ENCODE assay signal across 8 cellular contexts in genomic region chr1:43992232-43992995, GRCh38. TPM values are rescaled to one million over a fixed set of nuclear protein-coding genes. Genes with fewer than 3 reads are reported as not detected.
DNase-seq lines count a peak whose midpoint lies in the region; ATAC-seq, FAIRE-seq and TF ChIP-seq lines count a peak whose summit lies in the region.

No MANE protein-coding gene starts in this region.

- CTCF ChIA-PET in activated naive CD4-positive, alpha-beta T cell treated with anti-CD3 and anti-CD28 coated beads for 36 hours (lab: Charles Lee), result interaction anchor here (0.7 to 1.7 kb wide), 4 partner anchors 13 to 463 kb away, joined by 3 to 6 read pairs (median 4); no protein-coding TSS in a partner anchor
- CTCF ChIA-PET in HepG2 (lab: Yijun Ruan, JAX; ENCODE audit: low intra/inter-chr PET ratio, low total read pairs), result interaction anchor here (0.7 kb wide), 1 partner anchor 13 kb away, joined by 3 read pairs; no protein-coding TSS in a partner anchor

- H3K4me3 ChIP-seq in ascending aorta, result peak overlapping the region; percentile 71 to 72
- H3K4me3 ChIP-seq in HepG2 (replicated peaks in 1 of 3; ENCODE audit: insufficient read depth in 1 of 3, low read depth in 2 of 3, low read length in 3 of 3), result peak overlapping the region; percentile 52 to 77 (median 75); a peak in 5 of 6 replicates

- peak overlapping the region; percentile 51; the same call in 1 of the 2 replicates for H3K9ac ChIP-seq in HepG2 (ENCODE audit: insufficient read depth, low read depth, low read length)

- H3K27ac Mint-ChIP-seq in activated naive CD4-positive, alpha-beta T cell treated with anti-CD3 and anti-CD28 coated beads for 36 hours, result no peak overlapping the region
- peak overlapping the region in 1 of 2 donors; percentile 12 for H3K27ac Mint-ChIP-seq in activated naive CD4-positive, alpha-beta T cell treated with anti-CD3 and anti-CD28 coated beads, Interleukin-2, amount 50 U/mL, for 72 hours
- peak overlapping the region; percentile 28 for H3K27ac Mint-ChIP-seq in type B pancreatic cell

- peaks cover 5% of the 10 kb centered on the region for H3K4me1 Mint-ChIP-seq in activated naive CD4-positive, alpha-beta T cell treated with anti-CD3 and anti-CD28 coated beads for 36 hours (ENCODE audit: low read depth)
- peaks cover 5% of the 10 kb centered on the region for H3K4me1 Mint-ChIP-seq in type B pancreatic cell (ENCODE audit: unreplicated experiment)

- H3K9me3 ChIP-seq in ascending aorta (no peaks in the 10 kb centered on the region), HepG2 (ENCODE audit: low read length) (no peaks in the 10 kb centered on the region)

- H3K36me3 ChIP-seq in ascending aorta (no peaks in the 10 kb centered on the region), HepG2 (replicated peaks in 1 of 2; ENCODE audit: control insufficient read depth in 1 of 2, insufficient read depth in 2 of 2, low read length in 2 of 2) (no peaks in the 10 kb centered on the region)

- no peaks in the 10 kb centered on the region for H3K27me3 ChIP-seq in ascending aorta
- no peaks in the 10 kb centered on the region for H3K27me3 ChIP-seq in HepG2 (ENCODE audit: control insufficient read depth in 1 of 2, insufficient read depth in 2 of 2, low read length in 2 of 2)

- no peak overlapping the region for H2AFZ ChIP-seq in HepG2 (ENCODE audit: low read length)

- H3K27me3 Mint-ChIP-seq in activated naive CD4-positive, alpha-beta T cell treated with anti-CD3 and anti-CD28 coated beads for 36 hours (ENCODE audit: low read depth), result no peaks in the 10 kb centered on the region
- no peaks in the 10 kb centered on the region for H3K27me3 Mint-ChIP-seq in type B pancreatic cell

- FAIRE-seq in HepG2 (lab: Jason Lieb, UNC), result no peak

- DNase-seq in activated naive CD4-positive, alpha-beta T cell treated with anti-CD3 and anti-CD28 coated beads for 36 hours, result no peak
- DNase-seq in activated naive CD4-positive, alpha-beta T cell treated with anti-CD3 and anti-CD28 coated beads, Interleukin-2, amount 50 U/mL, for 72 hours (ENCODE audit: low spot score in 2 of 2), result no peak
- DNase-seq in ascending aorta (ENCODE audit: low spot score in 2 of 2) (no peak), HepG2 (ENCODE audit: low spot score) (no peak), type B pancreatic cell (ENCODE audit: extremely low spot score, unreplicated experiment) (no peak), nucleus accumbens (lab: John Stamatoyannopoulos, UW) (no peak)
- DNase-seq in effector CD4-positive, alpha-beta T cell, result no peak
- no peak for DNase-seq in activated CD4-positive, alpha-beta T cell treated with anti-CD3 and anti-CD28 coated beads for 4 hours

- intact Hi-C loops in activated naive CD4-positive, alpha-beta T cell treated with anti-CD3 and anti-CD28 coated beads for 36 hours (cut with micrococcal nuclease), result loop anchor here (5.0 kb wide), 2 partner anchors 270 to 340 kb away; partner anchors contain the start of gene KDM4A
- intact Hi-C loops in ascending aorta (cut with DNase I) (loop anchor here (5.0 to 10.0 kb wide), 2 partner anchors 45 to 1658 kb away; partner anchors contain the start of genes FOXJ3 and IPO13), HepG2 (cut with micrococcal nuclease; ENCODE audit: unreplicated experiment) (no loop called here)

- no peaks in the 10 kb centered on the region for H3K79me2 ChIP-seq in HepG2 (ENCODE audit: insufficient read depth, low read length)

- H3K4me3 Mint-ChIP-seq in activated naive CD4-positive, alpha-beta T cell treated with anti-CD3 and anti-CD28 coated beads for 36 hours, result peak overlapping the region; percentile 89
- H3K4me3 Mint-ChIP-seq in type B pancreatic cell, result peak overlapping the region; percentile 91

- BruUV-seq in HepG2 (replicated peaks; lab: Mats Ljungman, UMichigan), result no TSS peak

- no peaks in the 10 kb centered on the region for H3K36me3 Mint-ChIP-seq in activated naive CD4-positive, alpha-beta T cell treated with anti-CD3 and anti-CD28 coated beads for 36 hours (ENCODE audit: low read depth)
- no peaks in the 10 kb centered on the region for H3K36me3 Mint-ChIP-seq in activated naive CD4-positive, alpha-beta T cell treated with anti-CD3 and anti-CD28 coated beads, Interleukin-2, amount 50 U/mL, for 72 hours
- no peaks in the 10 kb centered on the region for H3K36me3 Mint-ChIP-seq in type B pancreatic cell

- TF ChIP-seq RAD21 in HepG2 (CRISPR knock-in tag; IDR thresholded peaks at IDR 0.05), result no peak

- in situ Hi-C loops in HepG2 (cut with HindIII; ENCODE audit: extremely low pct_ligation_motif_present, low pct_unique_long_range_greater_than_20kb), result no loop called here

- no peaks in the 10 kb centered on the region for H4K20me1 ChIP-seq in HepG2 (ENCODE audit: insufficient read depth, low read length)

- POLR2A ChIA-PET in HepG2 (lab: Yijun Ruan, JAX), result interaction anchor here (0.7 to 1.5 kb wide), 10 partner anchors 12 to 229 kb away, joined by 3 to 9 read pairs (median 3); partner anchors contain the start of genes ATP6V0B, DPH2 and SLC6A9

- H3K27ac ChIP-seq in ascending aorta, result peak overlapping the region; percentile 72 to 80
- H3K27ac ChIP-seq in HepG2 (ENCODE audit: extremely low read length, insufficient read depth, low read length), result no peak overlapping the region

- TF ChIP-seq CTCF in ascending aorta (IDR thresholded peaks at IDR 0.05), result no peak
- TF ChIP-seq CTCF in HepG2 (CRISPR knock-in tag; IDR thresholded peaks at IDR 0.05), result no peak
- TF ChIP-seq CTCF in type B pancreatic cell (conservative IDR thresholded peaks at IDR 0.05), result no peak

- TF ChIP-seq EP300 in HepG2 (IDR thresholded peaks at IDR 0.05; ENCODE audit: low read depth in 2 of 2, low read length in 2 of 2), result no peak
- no peak for TF ChIP-seq EP300 in HepG2 (CRISPR knock-in tag; IDR thresholded peaks at IDR 0.05; ENCODE audit: borderline replicate concordance)

- TF ChIP-seq POLR2A in HepG2 (IDR thresholded peaks at IDR 0.05; ENCODE audit: insufficient read depth in 1 of 2, low read depth in 2 of 2, low read length in 2 of 2), result no peak

- ATAC-seq in activated naive CD4-positive, alpha-beta T cell treated with anti-CD3 and anti-CD28 coated beads, Interleukin-2, amount 50 U/mL, for 72 hours, result no peak
- no peak for ATAC-seq in HepG2

- peak overlapping the region; percentile 89 for H3K4me2 ChIP-seq in HepG2 (ENCODE audit: low read depth, low read length)

- H3K4me1 ChIP-seq in ascending aorta (peaks cover 10 to 22% of the 10 kb centered on the region in 2 donors), HepG2 (ENCODE audit: insufficient read depth, low read length) (peaks cover 62% of the 10 kb centered on the region)

- WGBS in HepG2 (ENCODE audit: low lambda C conversion rate), result 53% methylated on average over 11 of the region's 11 CpGs

- no peaks in the 10 kb centered on the region for H3K9me3 Mint-ChIP-seq in activated naive CD4-positive, alpha-beta T cell treated with anti-CD3 and anti-CD28 coated beads for 36 hours
- H3K9me3 Mint-ChIP-seq in activated naive CD4-positive, alpha-beta T cell treated with anti-CD3 and anti-CD28 coated beads, Interleukin-2, amount 50 U/mL, for 72 hours, result no peaks in the 10 kb centered on the region
- H3K9me3 Mint-ChIP-seq in type B pancreatic cell, result no peaks in the 10 kb centered on the region

RNA-seq across cellular contexts. Expression of gene CCDC24, which starts 1.0 kb away (rescaled TPM):
- total RNA-seq in activated naive CD4-positive, alpha-beta T cell treated with anti-CD3 and anti-CD28 coated beads for 36 hours, result 1 to 10 TPM in 1 of 2 experiments, under 1 TPM in 1; 0.91 to 1.6 TPM
- total RNA-seq in activated naive CD4-positive, alpha-beta T cell treated with anti-CD3 and anti-CD28 coated beads, Interleukin-2, amount 50 U/mL, for 72 hours, result 1 to 10 TPM; 1.4 to 1.8 TPM
- total RNA-seq in ascending aorta, result 4.8 TPM
- 2.2 and 2.9 TPM in 2 replicates for total RNA-seq in HepG2 (2016; rRNA removed; fragmentation: Illumina TruSeq; extraction: Trizol)
- total RNA-seq in HepG2 (2016; cell fraction: cytosol; rRNA removed; fragmentation: Illumina TruSeq; extraction: Trizol; ENCODE audit: low read depth), result 0.79 and 2.4 TPM in 2 replicates
- total RNA-seq in HepG2 (2016; cell fraction: insoluble cytoplasmic fraction; rRNA removed; fragmentation: Illumina TruSeq; extraction: Trizol), result 0.95 and 2.5 TPM in 2 replicates
- total RNA-seq in HepG2 (2016; cell fraction: membrane; rRNA removed; fragmentation: Illumina TruSeq; extraction: Trizol), result 1.8 and 2.6 TPM in 2 replicates
- total RNA-seq in HepG2 (2016; cell fraction: nucleus; rRNA removed; fragmentation: Illumina TruSeq; extraction: Trizol), result 2.8 and 3.1 TPM in 2 replicates
- polyA plus RNA-seq in HepG2 (2011; rRNA removed), result 1.4 and 1.8 TPM in 2 replicates
- polyA plus RNA-seq in HepG2 (2011; cell fraction: cytosol; rRNA removed), result 0.59 and 0.82 TPM in 2 replicates
- 8.4 and 10.6 TPM in 2 replicates for polyA plus RNA-seq in HepG2 (2011; cell fraction: nucleus; rRNA removed)
- 2.3 and 3.3 TPM in 2 replicates for polyA plus RNA-seq in HepG2 (2012)
- polyA plus RNA-seq in HepG2 (2016; cell fraction: cytosol; fragmentation: Illumina TruSeq; extraction: Trizol; ENCODE audit: low read depth), result 1.3 and 1.8 TPM in 2 replicates
- polyA plus RNA-seq in HepG2 (2016; cell fraction: insoluble cytoplasmic fraction; fragmentation: Illumina TruSeq; extraction: Trizol; ENCODE audit: low read depth), result 2.1 and 2.4 TPM in 2 replicates
- polyA plus RNA-seq in HepG2 (2016; cell fraction: membrane; fragmentation: Illumina TruSeq; extraction: Trizol; ENCODE audit: low read depth), result 1.7 and 2.2 TPM in 2 replicates
- 4.7 and 6.9 TPM in 2 replicates for polyA plus RNA-seq in HepG2 (2016; cell fraction: nucleus; fragmentation: Illumina TruSeq; extraction: Trizol; ENCODE audit: insufficient read depth, low read depth)
- 1.1 and 1.6 TPM in 2 replicates for polyA minus RNA-seq in HepG2 (2011; rRNA and poly(A)+ RNA removed; ENCODE audit: low replicate concordance)
- polyA minus RNA-seq in HepG2 (2011; cell fraction: cytosol; rRNA and poly(A)+ RNA removed), result not detected in 2 replicates
- polyA minus RNA-seq in HepG2 (2011; cell fraction: nucleus; rRNA and poly(A)+ RNA removed), result 1.2 and 1.9 TPM in 2 replicates
- 14.9 and 15.6 TPM in 2 replicates for total RNA-seq in type B pancreatic cell (ENCODE audit: low replicate concordance)

RNA-seq across cellular contexts. Expression of gene B4GALT2, which starts 13.4 kb away (rescaled TPM):
- 10 to 100 TPM; 18.7 to 19.2 TPM for total RNA-seq in activated naive CD4-positive, alpha-beta T cell treated with anti-CD3 and anti-CD28 coated beads for 36 hours
- 10 to 100 TPM; 11.3 to 24.8 TPM for total RNA-seq in activated naive CD4-positive, alpha-beta T cell treated with anti-CD3 and anti-CD28 coated beads, Interleukin-2, amount 50 U/mL, for 72 hours
- total RNA-seq in ascending aorta (93.2 TPM), HepG2 (2016; rRNA removed; fragmentation: Illumina TruSeq; extraction: Trizol) (56.5 and 78.0 TPM in 2 replicates), type B pancreatic cell (ENCODE audit: low replicate concordance) (44.3 and 54.8 TPM in 2 replicates)
- total RNA-seq in HepG2 (2016; cell fraction: cytosol; rRNA removed; fragmentation: Illumina TruSeq; extraction: Trizol; ENCODE audit: low read depth), result 81.0 and 86.5 TPM in 2 replicates
- 57.1 and 86.7 TPM in 2 replicates for total RNA-seq in HepG2 (2016; cell fraction: insoluble cytoplasmic fraction; rRNA removed; fragmentation: Illumina TruSeq; extraction: Trizol)
- total RNA-seq in HepG2 (2016; cell fraction: membrane; rRNA removed; fragmentation: Illumina TruSeq; extraction: Trizol), result 144 and 151 TPM in 2 replicates
- total RNA-seq in HepG2 (2016; cell fraction: nucleus; rRNA removed; fragmentation: Illumina TruSeq; extraction: Trizol), result 42.0 and 49.7 TPM in 2 replicates
- polyA plus RNA-seq in HepG2 (2011; rRNA removed), result 41.9 and 57.0 TPM in 2 replicates
- 39.2 and 66.4 TPM in 2 replicates for polyA plus RNA-seq in HepG2 (2011; cell fraction: cytosol; rRNA removed)
- polyA plus RNA-seq in HepG2 (2011; cell fraction: nucleus; rRNA removed), result 53.0 and 54.3 TPM in 2 replicates
- 40.1 and 41.5 TPM in 2 replicates for polyA plus RNA-seq in HepG2 (2012)
- 96.5 and 101 TPM in 2 replicates for polyA plus RNA-seq in HepG2 (2016; cell fraction: cytosol; fragmentation: Illumina TruSeq; extraction: Trizol; ENCODE audit: low read depth)
- 67.6 and 73.0 TPM in 2 replicates for polyA plus RNA-seq in HepG2 (2016; cell fraction: insoluble cytoplasmic fraction; fragmentation: Illumina TruSeq; extraction: Trizol; ENCODE audit: low read depth)
- polyA plus RNA-seq in HepG2 (2016; cell fraction: membrane; fragmentation: Illumina TruSeq; extraction: Trizol; ENCODE audit: low read depth), result 132 and 145 TPM in 2 replicates
- polyA plus RNA-seq in HepG2 (2016; cell fraction: nucleus; fragmentation: Illumina TruSeq; extraction: Trizol; ENCODE audit: insufficient read depth, low read depth), result 86.0 and 90.4 TPM in 2 replicates
- 52.0 and 94.8 TPM in 2 replicates for polyA minus RNA-seq in HepG2 (2011; rRNA and poly(A)+ RNA removed; ENCODE audit: low replicate concordance)
- 24.3 and 27.3 TPM in 2 replicates for polyA minus RNA-seq in HepG2 (2011; cell fraction: cytosol; rRNA and poly(A)+ RNA removed)
- 13.7 and 15.8 TPM in 2 replicates for polyA minus RNA-seq in HepG2 (2011; cell fraction: nucleus; rRNA and poly(A)+ RNA removed)

RNA-seq across cellular contexts. Expression of gene ATP6V0B, which starts 17.7 kb away (rescaled TPM):
- total RNA-seq in activated naive CD4-positive, alpha-beta T cell treated with anti-CD3 and anti-CD28 coated beads for 36 hours, result 10 to 100 TPM; 44.2 to 52.6 TPM
- total RNA-seq in activated naive CD4-positive, alpha-beta T cell treated with anti-CD3 and anti-CD28 coated beads, Interleukin-2, amount 50 U/mL, for 72 hours, result 10 to 100 TPM; 86.5 to 89.1 TPM
- total RNA-seq in ascending aorta, result 115 TPM
- total RNA-seq in HepG2 (2016; rRNA removed; fragmentation: Illumina TruSeq; extraction: Trizol), result 76.4 and 161 TPM in 2 replicates
- 117 and 155 TPM in 2 replicates for total RNA-seq in HepG2 (2016; cell fraction: cytosol; rRNA removed; fragmentation: Illumina TruSeq; extraction: Trizol; ENCODE audit: low read depth)
- 83.5 and 169 TPM in 2 replicates for total RNA-seq in HepG2 (2016; cell fraction: insoluble cytoplasmic fraction; rRNA removed; fragmentation: Illumina TruSeq; extraction: Trizol)
- total RNA-seq in HepG2 (2016; cell fraction: membrane; rRNA removed; fragmentation: Illumina TruSeq; extraction: Trizol), result 125 and 145 TPM in 2 replicates
- total RNA-seq in HepG2 (2016; cell fraction: nucleus; rRNA removed; fragmentation: Illumina TruSeq; extraction: Trizol), result 134 and 145 TPM in 2 replicates
- polyA plus RNA-seq in HepG2 (2011; rRNA removed), result 157 and 169 TPM in 2 replicates
- polyA plus RNA-seq in HepG2 (2011; cell fraction: cytosol; rRNA removed), result 171 and 212 TPM in 2 replicates
- 191 and 208 TPM in 2 replicates for polyA plus RNA-seq in HepG2 (2011; cell fraction: nucleus; rRNA removed)
- polyA plus RNA-seq in HepG2 (2012), result 45.1 and 96.9 TPM in 2 replicates
- 104 and 146 TPM in 2 replicates for polyA plus RNA-seq in HepG2 (2016; cell fraction: cytosol; fragmentation: Illumina TruSeq; extraction: Trizol; ENCODE audit: low read depth)
- 64.0 and 66.5 TPM in 2 replicates for polyA plus RNA-seq in HepG2 (2016; cell fraction: insoluble cytoplasmic fraction; fragmentation: Illumina TruSeq; extraction: Trizol; ENCODE audit: low read depth)
- polyA plus RNA-seq in HepG2 (2016; cell fraction: membrane; fragmentation: Illumina TruSeq; extraction: Trizol; ENCODE audit: low read depth), result 95.1 and 113 TPM in 2 replicates
- polyA plus RNA-seq in HepG2 (2016; cell fraction: nucleus; fragmentation: Illumina TruSeq; extraction: Trizol; ENCODE audit: insufficient read depth, low read depth), result 218 and 233 TPM in 2 replicates
- polyA minus RNA-seq in HepG2 (2011; rRNA and poly(A)+ RNA removed; ENCODE audit: low replicate concordance), result 161 and 288 TPM in 2 replicates
- 33.1 and 37.3 TPM in 2 replicates for polyA minus RNA-seq in HepG2 (2011; cell fraction: cytosol; rRNA and poly(A)+ RNA removed)
- 51.0 and 60.8 TPM in 2 replicates for polyA minus RNA-seq in HepG2 (2011; cell fraction: nucleus; rRNA and poly(A)+ RNA removed)
- 115 and 135 TPM in 2 replicates for total RNA-seq in type B pancreatic cell (ENCODE audit: low replicate concordance)

RNA-seq across cellular contexts. Expression of gene DPH2, which starts 22.6 kb away (rescaled TPM):
- 10 to 100 TPM; 22.2 to 27.7 TPM for total RNA-seq in activated naive CD4-positive, alpha-beta T cell treated with anti-CD3 and anti-CD28 coated beads for 36 hours
- 10 to 100 TPM; 30.8 to 31.1 TPM for total RNA-seq in activated naive CD4-positive, alpha-beta T cell treated with anti-CD3 and anti-CD28 coated beads, Interleukin-2, amount 50 U/mL, for 72 hours
- total RNA-seq in ascending aorta (69.3 TPM), HepG2 (2016; rRNA removed; fragmentation: Illumina TruSeq; extraction: Trizol) (38.3 and 40.5 TPM in 2 replicates), type B pancreatic cell (ENCODE audit: low replicate concordance) (25.7 and 30.2 TPM in 2 replicates)
- 15.2 TPM in 2 replicates for total RNA-seq in HepG2 (2016; cell fraction: cytosol; rRNA removed; fragmentation: Illumina TruSeq; extraction: Trizol; ENCODE audit: low read depth)
- total RNA-seq in HepG2 (2016; cell fraction: insoluble cytoplasmic fraction; rRNA removed; fragmentation: Illumina TruSeq; extraction: Trizol), result 33.0 and 37.1 TPM in 2 replicates
- 43.0 and 46.2 TPM in 2 replicates for total RNA-seq in HepG2 (2016; cell fraction: membrane; rRNA removed; fragmentation: Illumina TruSeq; extraction: Trizol)
- total RNA-seq in HepG2 (2016; cell fraction: nucleus; rRNA removed; fragmentation: Illumina TruSeq; extraction: Trizol), result 21.9 and 28.3 TPM in 2 replicates
- 32.2 and 39.3 TPM in 2 replicates for polyA plus RNA-seq in HepG2 (2011; rRNA removed)
- 29.8 and 30.1 TPM in 2 replicates for polyA plus RNA-seq in HepG2 (2011; cell fraction: cytosol; rRNA removed)
- 143 and 148 TPM in 2 replicates for polyA plus RNA-seq in HepG2 (2011; cell fraction: nucleus; rRNA removed)
- polyA plus RNA-seq in HepG2 (2012), result 16.3 and 20.7 TPM in 2 replicates
- polyA plus RNA-seq in HepG2 (2016; cell fraction: cytosol; fragmentation: Illumina TruSeq; extraction: Trizol; ENCODE audit: low read depth), result 16.6 and 18.7 TPM in 2 replicates
- 33.1 and 38.5 TPM in 2 replicates for polyA plus RNA-seq in HepG2 (2016; cell fraction: insoluble cytoplasmic fraction; fragmentation: Illumina TruSeq; extraction: Trizol; ENCODE audit: low read depth)
- polyA plus RNA-seq in HepG2 (2016; cell fraction: membrane; fragmentation: Illumina TruSeq; extraction: Trizol; ENCODE audit: low read depth), result 41.7 and 43.1 TPM in 2 replicates
- 50.3 and 52.5 TPM in 2 replicates for polyA plus RNA-seq in HepG2 (2016; cell fraction: nucleus; fragmentation: Illumina TruSeq; extraction: Trizol; ENCODE audit: insufficient read depth, low read depth)
- 71.2 and 144 TPM in 2 replicates for polyA minus RNA-seq in HepG2 (2011; rRNA and poly(A)+ RNA removed; ENCODE audit: low replicate concordance)
- 10.3 and 13.5 TPM in 2 replicates for polyA minus RNA-seq in HepG2 (2011; cell fraction: cytosol; rRNA and poly(A)+ RNA removed)
- polyA minus RNA-seq in HepG2 (2011; cell fraction: nucleus; rRNA and poly(A)+ RNA removed), result 36.7 and 43.0 TPM in 2 replicates

RNA-seq across cellular contexts. Expression of gene SLC6A9, which starts 38.8 kb away (rescaled TPM):
- 10 to 100 TPM; 10.2 to 11.1 TPM for total RNA-seq in activated naive CD4-positive, alpha-beta T cell treated with anti-CD3 and anti-CD28 coated beads for 36 hours
- total RNA-seq in activated naive CD4-positive, alpha-beta T cell treated with anti-CD3 and anti-CD28 coated beads, Interleukin-2, amount 50 U/mL, for 72 hours, result 1 to 10 TPM; 5.1 to 6.2 TPM
- total RNA-seq in ascending aorta, result 4.7 TPM
- 4.8 and 8.5 TPM in 2 replicates for total RNA-seq in HepG2 (2016; rRNA removed; fragmentation: Illumina TruSeq; extraction: Trizol)
- 1.5 and 2.2 TPM in 2 replicates for total RNA-seq in HepG2 (2016; cell fraction: cytosol; rRNA removed; fragmentation: Illumina TruSeq; extraction: Trizol; ENCODE audit: low read depth)
- total RNA-seq in HepG2 (2016; cell fraction: insoluble cytoplasmic fraction; rRNA removed; fragmentation: Illumina TruSeq; extraction: Trizol), result 3.6 and 8.3 TPM in 2 replicates
- total RNA-seq in HepG2 (2016; cell fraction: membrane; rRNA removed; fragmentation: Illumina TruSeq; extraction: Trizol), result 5.1 and 6.1 TPM in 2 replicates
- 11.0 and 14.1 TPM in 2 replicates for total RNA-seq in HepG2 (2016; cell fraction: nucleus; rRNA removed; fragmentation: Illumina TruSeq; extraction: Trizol)
- polyA plus RNA-seq in HepG2 (2011; rRNA removed), result 9.9 and 16.1 TPM in 2 replicates
- 7.9 and 8.4 TPM in 2 replicates for polyA plus RNA-seq in HepG2 (2011; cell fraction: cytosol; rRNA removed)
- polyA plus RNA-seq in HepG2 (2011; cell fraction: nucleus; rRNA removed), result 33.5 and 37.5 TPM in 2 replicates
- 11.7 and 19.4 TPM in 2 replicates for polyA plus RNA-seq in HepG2 (2012)
- polyA plus RNA-seq in HepG2 (2016; cell fraction: cytosol; fragmentation: Illumina TruSeq; extraction: Trizol; ENCODE audit: low read depth), result 2.5 TPM in 2 replicates
- 5.1 and 6.9 TPM in 2 replicates for polyA plus RNA-seq in HepG2 (2016; cell fraction: insoluble cytoplasmic fraction; fragmentation: Illumina TruSeq; extraction: Trizol; ENCODE audit: low read depth)
- polyA plus RNA-seq in HepG2 (2016; cell fraction: membrane; fragmentation: Illumina TruSeq; extraction: Trizol; ENCODE audit: low read depth), result 5.7 and 5.9 TPM in 2 replicates
- 20.8 and 22.7 TPM in 2 replicates for polyA plus RNA-seq in HepG2 (2016; cell fraction: nucleus; fragmentation: Illumina TruSeq; extraction: Trizol; ENCODE audit: insufficient read depth, low read depth)
- 32.9 and 95.0 TPM in 2 replicates for polyA minus RNA-seq in HepG2 (2011; rRNA and poly(A)+ RNA removed; ENCODE audit: low replicate concordance)
- 7.2 and 7.7 TPM in 2 replicates for polyA minus RNA-seq in HepG2 (2011; cell fraction: cytosol; rRNA and poly(A)+ RNA removed)
- 11.1 and 11.3 TPM in 2 replicates for polyA minus RNA-seq in HepG2 (2011; cell fraction: nucleus; rRNA and poly(A)+ RNA removed)
- 21.0 and 27.0 TPM in 2 replicates for total RNA-seq in type B pancreatic cell (ENCODE audit: low replicate concordance)
